In genomic region chr14:37036669-37037341, GRCh38 we compare ENCODE assay signal across 15 cellular contexts.
A peak's percentile ranks its signal among the peaks of the same experiment; 100 is the strongest.
DNase-seq lines count a peak whose midpoint lies in the region; ATAC-seq and TF ChIP-seq lines count a peak whose summit lies in the region.
"Had no signal": no experiment of that assay in that cellular context is flagged by ENCODE, and none has a peak within 500 bp of the region (broad histone marks: within the 10 kb centered on the region; RNA-seq: fewer than 3 reads in every experiment).

No MANE protein-coding gene starts in this region.

- no peaks in the 10 kb centered on the region for H3K4me1 Mint-ChIP-seq in stimulated activated naive CD8-positive, alpha-beta T cell treated with anti-CD3 and anti-CD28 coated beads, Interleukin-15, amount 100 ng/mL, for 72 hours

- H3K27ac ChIP-seq in A673 (ENCODE audit: low read depth, low read length, poor library complexity, severe bottlenecking): no peak overlapping the region
- H3K27ac ChIP-seq in left ventricle myocardium inferior (replicated peaks): no peak overlapping the region
- H3K27ac ChIP-seq: parathyroid adenoma, transverse colon, WERI-Rb-1 had no signal

- no peak overlapping the region for H3K4me3 Mint-ChIP-seq in stimulated activated naive CD8-positive, alpha-beta T cell treated with anti-CD3 and anti-CD28 coated beads, Interleukin-15, amount 100 ng/mL, for 72 hours

- H3K9me3 Mint-ChIP-seq in stimulated activated naive CD8-positive, alpha-beta T cell treated with anti-CD3 and anti-CD28 coated beads, Interleukin-15, amount 100 ng/mL, for 72 hours: no peaks in the 10 kb centered on the region

- no peak overlapping the region for H3K27ac Mint-ChIP-seq in stimulated activated naive CD8-positive, alpha-beta T cell treated with anti-CD3 and anti-CD28 coated beads, Interleukin-15, amount 100 ng/mL, for 72 hours

- no peaks in the 10 kb centered on the region for H3K27me3 ChIP-seq in A673 (replicated peaks; ENCODE audit: insufficient read depth, low read depth, low read length, poor library complexity)
- no peaks in the 10 kb centered on the region for H3K27me3 ChIP-seq in left ventricle myocardium inferior (ENCODE audit: low read depth)
- H3K27me3 ChIP-seq: transverse colon had no signal

- H3K9me3 ChIP-seq in A673 (ENCODE audit: low read depth, low read length, poor library complexity, severe bottlenecking): no peaks in the 10 kb centered on the region
- H3K9me3 ChIP-seq in left ventricle myocardium inferior (replicated peaks): no peaks in the 10 kb centered on the region
- H3K9me3 ChIP-seq: transverse colon had no signal

- H3K4me3 ChIP-seq in A673 (ENCODE audit: low read depth, low read length, poor library complexity, severe bottlenecking) (no peak overlapping the region), fibroblast of the aortic adventitia (ENCODE audit: low read depth, low read length) (no peak overlapping the region), left ventricle myocardium inferior (no peak overlapping the region)
- H3K4me3 ChIP-seq: transverse colon had no signal

- POLR2A ChIA-PET in A673 (lab: Charles Lee; ENCODE audit: low non-redundant PET): no interaction called here

- BruUV-seq in A673 (replicated peaks; lab: Mats Ljungman, UMichigan): no TSS peak

- DNase-seq in A673 (ENCODE audit: low spot score): peak; percentile 22
- peak; percentile 79 for DNase-seq in HCEC 1CT
- DNase-seq in RKO (ENCODE audit: low spot score): peak; percentile 10
- DNase-seq in fibroblast of the aortic adventitia (ENCODE audit: low read depth): peak; percentile 57
- no peak for DNase-seq in islet precursor cell
- no peak for DNase-seq in left ventricle myocardium inferior
- DNase-seq in stimulated activated naive CD8-positive, alpha-beta T cell treated with anti-CD3 and anti-CD28 coated beads, Interleukin-15, amount 100 ng/mL, for 72 hours: no peak
- DNase-seq: activated naive CD4-positive, alpha-beta T cell treated with anti-CD3 and anti-CD28 coated beads, Interleukin-2, amount 50 U/mL, for 16 hours; DMS 273 treated with DMSO at 0.1 percent for 48 hours; mesenchymal stem cell; transverse colon; WERI-Rb-1 had no signal

- TF ChIP-seq CTCF in A673 (conservative IDR thresholded peaks at IDR 0.05; ENCODE audit: low read depth, low read length): no peak
- TF ChIP-seq CTCF in fibroblast of the aortic adventitia (IDR thresholded peaks at IDR 0.05; ENCODE audit: insufficient read depth, low read length): no peak
- no peak for TF ChIP-seq CTCF in left ventricle myocardium inferior (IDR thresholded peaks at IDR 0.05; ENCODE audit: borderline replicate concordance)

- no peaks in the 10 kb centered on the region for H3K27me3 Mint-ChIP-seq in stimulated activated naive CD8-positive, alpha-beta T cell treated with anti-CD3 and anti-CD28 coated beads, Interleukin-15, amount 100 ng/mL, for 72 hours

- CTCF ChIA-PET in A673 (lab: Charles Lee): no interaction called here

- intact Hi-C loops in A673 (cut with micrococcal nuclease; ENCODE audit: unreplicated experiment) (no loop called here), left ventricle myocardium inferior (cut with micrococcal nuclease) (no loop called here)

- no peaks in the 10 kb centered on the region for H3K36me3 ChIP-seq in A673 (ENCODE audit: insufficient read depth, low read length, poor library complexity, severe bottlenecking)
- no peaks in the 10 kb centered on the region for H3K36me3 ChIP-seq in left ventricle myocardium inferior
- H3K36me3 ChIP-seq: transverse colon, WERI-Rb-1 had no signal

- no peak for ATAC-seq in HG03139 (IDR thresholded peaks at IDR 0.05; ENCODE audit: unreplicated experiment)
- no peak for ATAC-seq in stimulated activated naive CD8-positive, alpha-beta T cell treated with anti-CD3 and anti-CD28 coated beads, Interleukin-15, amount 100 ng/mL, for 72 hours
- ATAC-seq: esophagus mucosa had no signal

- H3K4me1 ChIP-seq in A673 (ENCODE audit: insufficient read depth, low read length, poor library complexity, severe bottlenecking): peaks cover 42% of the 10 kb centered on the region
- no peaks in the 10 kb centered on the region for H3K4me1 ChIP-seq in left ventricle myocardium inferior
- H3K4me1 ChIP-seq: parathyroid adenoma, transverse colon had no signal

Comparison
In these comparisons a context has a peak if more than half of its experiments do, and no peak if none do; other contexts are left out.
1. DNase-seq: peak in A673 (single experiment), HCEC 1CT (single experiment), RKO (single experiment) and fibroblast of the aortic adventitia (single experiment); none in islet precursor cell (single experiment), left ventricle myocardium inferior (single experiment) and stimulated activated naive CD8-positive, alpha-beta T cell treated with anti-CD3 and anti-CD28 coated beads, Interleukin-15, amount 100 ng/mL, for 72 hours (0 of 2).